In the genomic region with DNA sequence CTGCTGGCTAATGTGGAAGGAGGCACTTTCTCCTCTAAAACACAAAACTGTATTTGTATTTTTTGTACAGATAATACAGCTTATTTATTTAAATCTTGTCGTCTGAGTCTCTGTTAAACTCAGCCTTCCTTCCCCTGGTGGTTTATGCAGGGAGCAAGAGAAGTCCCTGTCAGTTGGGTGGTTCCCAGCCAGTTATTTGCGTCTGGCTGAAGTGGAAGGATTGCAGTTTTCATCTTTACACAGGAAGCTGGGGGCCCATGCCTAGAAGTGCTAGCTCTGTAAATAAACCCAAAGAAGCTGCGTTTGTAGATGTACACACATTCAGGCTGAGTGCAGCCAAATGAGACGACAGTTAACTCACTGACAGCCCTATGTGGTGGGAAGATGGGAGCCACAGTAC, we compare ENCODE assay signal across 1 cellular context.
TF ChIP-seq lines count a peak whose summit lies in the region.

No MANE protein-coding gene starts in this region.

TF ChIP-seq in IMR-90, 13 proteins besides CTCF, POLR2A, EP300 and RAD21:
- TF ChIP-seq RCOR1 (IDR thresholded peaks at IDR 0.05; ENCODE audit: insufficient replicate concordance, low read length), result no peak
- TF ChIP-seq NFE2L2 (IDR thresholded peaks at IDR 0.05; ENCODE audit: low read depth, low read length), result no peak
- TF ChIP-seq, protein P1, sequence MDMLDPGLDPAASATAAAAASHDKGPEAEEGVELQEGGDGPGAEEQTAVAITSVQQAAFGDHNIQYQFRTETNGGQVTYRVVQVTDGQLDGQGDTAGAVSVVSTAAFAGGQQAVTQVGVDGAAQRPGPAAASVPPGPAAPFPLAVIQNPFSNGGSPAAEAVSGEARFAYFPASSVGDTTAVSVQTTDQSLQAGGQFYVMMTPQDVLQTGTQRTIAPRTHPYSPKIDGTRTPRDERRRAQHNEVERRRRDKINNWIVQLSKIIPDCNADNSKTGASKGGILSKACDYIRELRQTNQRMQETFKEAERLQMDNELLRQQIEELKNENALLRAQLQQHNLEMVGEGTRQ (IDR thresholded peaks at IDR 0.05; ENCODE audit: low read depth, low read length), result no peak
- TF ChIP-seq CEBPB (IDR thresholded peaks at IDR 0.05; ENCODE audit: low read depth, low read length), result no peak
- TF ChIP-seq BHLHE40 (IDR thresholded peaks at IDR 0.05; ENCODE audit: low read depth, low read length), result no peak
- TF ChIP-seq MAZ (IDR thresholded peaks at IDR 0.05; ENCODE audit: borderline replicate concordance, low read depth, low read length), result 0 out of 2 replicates have a peak, but pooled peaks have one; percentile 18
- TF ChIP-seq, protein P2, sequence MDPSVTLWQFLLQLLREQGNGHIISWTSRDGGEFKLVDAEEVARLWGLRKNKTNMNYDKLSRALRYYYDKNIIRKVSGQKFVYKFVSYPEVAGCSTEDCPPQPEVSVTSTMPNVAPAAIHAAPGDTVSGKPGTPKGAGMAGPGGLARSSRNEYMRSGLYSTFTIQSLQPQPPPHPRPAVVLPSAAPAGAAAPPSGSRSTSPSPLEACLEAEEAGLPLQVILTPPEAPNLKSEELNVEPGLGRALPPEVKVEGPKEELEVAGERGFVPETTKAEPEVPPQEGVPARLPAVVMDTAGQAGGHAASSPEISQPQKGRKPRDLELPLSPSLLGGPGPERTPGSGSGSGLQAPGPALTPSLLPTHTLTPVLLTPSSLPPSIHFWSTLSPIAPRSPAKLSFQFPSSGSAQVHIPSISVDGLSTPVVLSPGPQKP (IDR thresholded peaks at IDR 0.05; ENCODE audit: borderline replicate concordance, low read depth, low read length), result no peak
- no peak for TF ChIP-seq MXI1 (IDR thresholded peaks at IDR 0.05; ENCODE audit: borderline replicate concordance, low read depth, low read length)
- no peak for TF ChIP-seq MAFK (IDR thresholded peaks at IDR 0.05; ENCODE audit: low read depth, low read length)
